In genomic region chrX:40411350-40412111, GRCh38 we compare ENCODE assay signal across 13 cellular contexts.
DNase-seq lines count a peak whose midpoint lies in the region; ATAC-seq and TF ChIP-seq lines count a peak whose summit lies in the region.
"Had no signal": no experiment of that assay in that cellular context is flagged by ENCODE, and none has a peak within 500 bp of the region (broad histone marks: within the 10 kb centered on the region; RNA-seq: fewer than 3 reads in every experiment).

No MANE protein-coding gene starts in this region.

- intact Hi-C loops in activated CD4-positive, alpha-beta memory T cell treated with anti-CD3 and anti-CD28 coated beads for 36 hours (cut with micrococcal nuclease), result no loop called here
- intact Hi-C loops in Right ventricle myocardium inferior (cut with DNase I), result no loop called here

- peaks cover 2% of the 10 kb centered on the region for H3K9me3 ChIP-seq in osteoblast (ENCODE audit: low read depth, low read length)

- no peaks in the 10 kb centered on the region for H3K36me3 ChIP-seq in osteoblast (ENCODE audit: insufficient read depth, low read length)
- H3K36me3 ChIP-seq: upper lobe of left lung had no signal

- no peaks in the 10 kb centered on the region for H3K4me1 Mint-ChIP-seq in activated CD4-positive, alpha-beta memory T cell treated with anti-CD3 and anti-CD28 coated beads for 36 hours (ENCODE audit: low read depth)
- no peaks in the 10 kb centered on the region for H3K4me1 Mint-ChIP-seq in activated CD4-positive, alpha-beta memory T cell treated with anti-CD3 and anti-CD28 coated beads, Interleukin-2, amount 10 ng/mL, durations not matched to agents 7 days and 5 days

- no peaks in the 10 kb centered on the region for H3K4me1 ChIP-seq in osteoblast (ENCODE audit: insufficient read depth, low read length)
- H3K4me1 ChIP-seq: upper lobe of left lung had no signal

- no peaks in the 10 kb centered on the region for H3K79me2 ChIP-seq in osteoblast (ENCODE audit: insufficient read depth, low read length)

- H4K20me1 ChIP-seq in osteoblast (ENCODE audit: insufficient read depth, low read length), result no peaks in the 10 kb centered on the region

- no peak overlapping the region for H3K27ac ChIP-seq in osteoblast (ENCODE audit: low read depth, low read length)
- H3K27ac ChIP-seq: upper lobe of left lung had no signal

- no peak overlapping the region for H2AFZ ChIP-seq in osteoblast (ENCODE audit: low read length)

- H3K27ac Mint-ChIP-seq in activated CD4-positive, alpha-beta memory T cell treated with anti-CD3 and anti-CD28 coated beads for 36 hours, result no peak overlapping the region
- no peak overlapping the region for H3K27ac Mint-ChIP-seq in activated CD4-positive, alpha-beta memory T cell treated with anti-CD3 and anti-CD28 coated beads, Interleukin-2, amount 10 ng/mL, durations not matched to agents 7 days and 5 days

- peaks cover 33% of the 10 kb centered on the region for H3K27me3 ChIP-seq in osteoblast (ENCODE audit: insufficient read depth, low read length)
- H3K27me3 ChIP-seq: upper lobe of left lung had no signal

- no peaks in the 10 kb centered on the region for H3K36me3 Mint-ChIP-seq in activated CD4-positive, alpha-beta memory T cell treated with anti-CD3 and anti-CD28 coated beads for 36 hours
- no peaks in the 10 kb centered on the region for H3K36me3 Mint-ChIP-seq in activated CD4-positive, alpha-beta memory T cell treated with anti-CD3 and anti-CD28 coated beads, Interleukin-2, amount 10 ng/mL, durations not matched to agents 7 days and 5 days (ENCODE audit: low read depth)

- CTCF ChIA-PET in activated CD4-positive, alpha-beta memory T cell treated with anti-CD3 and anti-CD28 coated beads for 36 hours (lab: Charles Lee), result interaction anchor here (1.1 kb wide), 1 partner anchor 10 kb away, joined by 3 read pairs; no protein-coding TSS in a partner anchor
- CTCF ChIA-PET in activated CD4-positive, alpha-beta memory T cell treated with anti-CD3 and anti-CD28 coated beads, Interleukin-2, amount 10 ng/mL, durations not matched to agents 7 days and 5 days (lab: Charles Lee), result no interaction called here

- H3K9me3 Mint-ChIP-seq in activated CD4-positive, alpha-beta memory T cell treated with anti-CD3 and anti-CD28 coated beads for 36 hours, result peaks cover 11% of the 10 kb centered on the region
- H3K9me3 Mint-ChIP-seq in activated CD4-positive, alpha-beta memory T cell treated with anti-CD3 and anti-CD28 coated beads, Interleukin-2, amount 10 ng/mL, durations not matched to agents 7 days and 5 days, result peaks cover 2% of the 10 kb centered on the region

- no peaks in the 10 kb centered on the region for H3K27me3 Mint-ChIP-seq in activated CD4-positive, alpha-beta memory T cell treated with anti-CD3 and anti-CD28 coated beads for 36 hours
- H3K27me3 Mint-ChIP-seq in activated CD4-positive, alpha-beta memory T cell treated with anti-CD3 and anti-CD28 coated beads, Interleukin-2, amount 10 ng/mL, durations not matched to agents 7 days and 5 days, result peaks cover 6% of the 10 kb centered on the region

- ATAC-seq in Right ventricle myocardium inferior, result no peak

- TF ChIP-seq CTCF in LNCaP clone FGC (IDR thresholded peaks at IDR 0.05; ENCODE audit: control insufficient read depth, extremely low read depth, insufficient read depth) (peak; percentile 18; the same call in 1 of the 2 replicates), osteoblast (IDR thresholded peaks at IDR 0.05; ENCODE audit: extremely low read depth, low read depth, low read length) (peak; percentile 21)

- no peak overlapping the region for H3K4me3 ChIP-seq in LNCaP clone FGC (ENCODE audit: low read depth, low read length)
- H3K4me3 ChIP-seq in osteoblast (ENCODE audit: insufficient read depth, low read length), result no peak overlapping the region
- H3K4me3 ChIP-seq: upper lobe of left lung had no signal

- no peak overlapping the region for H3K4me2 ChIP-seq in osteoblast (ENCODE audit: insufficient read depth, low read length)

- peak; percentile 9 for DNase-seq in activated CD4-positive, alpha-beta memory T cell treated with anti-CD3 and anti-CD28 coated beads for 36 hours
- DNase-seq in activated CD4-positive, alpha-beta memory T cell treated with anti-CD3 and anti-CD28 coated beads, Interleukin-2, amount 10 ng/mL, durations not matched to agents 7 days and 5 days, result no peak
- DNase-seq in LNCaP clone FGC (ENCODE audit: low read depth), result no peak
- peak; percentile 33 for DNase-seq in SKM-1 (lab: John Stamatoyannopoulos, UW; ENCODE audit: unreplicated experiment)
- no peak for DNase-seq in osteoblast (ENCODE audit: insufficient read length, low spot score, missing footprints)
- no peak for DNase-seq in HCEC 1CT
- no peak for DNase-seq in Right ventricle myocardium inferior (ENCODE audit: missing footprints)
- no peak for DNase-seq in medulla oblongata (ENCODE audit: extremely low spot score)
- DNase-seq: NCI-H187; NCI-H748 treated with DMSO at 0.1 percent for 48 hours; stimulated activated CD4-positive, alpha-beta T cell treated with anti-CD3 and anti-CD28 coated beads, Interleukin-1b, Interleukin-23, amount 100 ng/mL, for 48 hours; SW 1271; upper lobe of left lung had no signal

- H3K4me3 Mint-ChIP-seq in activated CD4-positive, alpha-beta memory T cell treated with anti-CD3 and anti-CD28 coated beads for 36 hours, result no peak overlapping the region
- no peak overlapping the region for H3K4me3 Mint-ChIP-seq in activated CD4-positive, alpha-beta memory T cell treated with anti-CD3 and anti-CD28 coated beads, Interleukin-2, amount 10 ng/mL, durations not matched to agents 7 days and 5 days

- POLR2A ChIA-PET in activated CD4-positive, alpha-beta memory T cell treated with anti-CD3 and anti-CD28 coated beads for 36 hours (lab: Charles Lee), result no interaction called here
- POLR2A ChIA-PET in activated CD4-positive, alpha-beta memory T cell treated with anti-CD3 and anti-CD28 coated beads, Interleukin-2, amount 10 ng/mL, durations not matched to agents 7 days and 5 days (lab: Charles Lee), result interaction anchor here (1.5 kb wide), 1 partner anchor 8 kb away, joined by 3 read pairs; no protein-coding TSS in a partner anchor

Comparison
In these comparisons a context has a peak if more than half of its experiments do, and no peak if none do; other contexts are left out.
1. DNase-seq: peak in activated CD4-positive, alpha-beta memory T cell treated with anti-CD3 and anti-CD28 coated beads for 36 hours (single experiment) and SKM-1 (single experiment); none in activated CD4-positive, alpha-beta memory T cell treated with anti-CD3 and anti-CD28 coated beads, Interleukin-2, amount 10 ng/mL, durations not matched to agents 7 days and 5 days (single experiment), LNCaP clone FGC (single experiment), osteoblast (single experiment), HCEC 1CT (single experiment), Right ventricle myocardium inferior (single experiment) and medulla oblongata (single experiment).